Comparison of ENCODE assay signal across 7 cellular contexts in the genomic region with DNA sequence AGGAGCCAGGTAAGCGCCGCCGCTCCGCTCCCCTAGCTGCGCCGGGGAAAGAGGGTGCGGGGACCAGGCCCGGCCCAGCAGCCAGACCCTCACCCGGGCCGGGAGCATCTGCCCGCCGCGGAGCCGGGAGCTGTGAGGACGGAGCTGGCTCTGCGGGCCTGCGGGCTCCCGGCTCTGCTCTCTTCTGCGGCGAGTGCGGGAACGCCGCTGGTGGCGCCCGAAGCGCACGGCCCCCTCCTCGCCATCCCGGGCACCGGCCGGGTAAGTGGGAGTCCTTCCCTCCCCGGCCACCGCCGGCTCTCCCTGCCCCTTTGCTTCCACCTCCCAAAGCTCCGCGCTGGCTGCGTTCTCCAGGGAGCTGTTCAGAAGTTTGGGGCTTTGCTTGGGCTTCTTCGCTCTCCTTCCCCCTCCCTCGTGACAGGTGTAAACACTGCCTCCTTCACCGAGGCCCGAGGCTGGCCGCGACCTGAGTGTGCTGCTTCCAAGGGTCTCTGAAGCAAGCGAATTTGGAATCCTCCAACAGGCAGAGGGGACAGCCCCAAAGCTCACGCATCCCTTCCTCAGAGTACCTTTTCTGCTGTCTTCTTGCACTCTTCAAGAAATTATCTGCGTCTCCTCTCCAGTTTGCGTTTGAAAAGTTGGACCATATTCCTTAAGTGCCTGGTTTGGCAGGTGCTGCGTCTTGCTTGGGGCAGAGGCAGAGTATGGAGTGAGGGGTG. TPM values are rescaled to one million over a fixed set of nuclear protein-coding genes. Genes with fewer than 3 reads are reported as not detected.
DNase-seq lines count a peak whose midpoint lies in the region; ATAC-seq and TF ChIP-seq lines count a peak whose summit lies in the region.

No MANE protein-coding gene starts in this region.

- 0 to 1% (median 1%) methylated on average over 46 to 48 of the region's 48 CpGs for WGBS in adipose tissue, 3 donors

- peak; percentile 20 for DNase-seq in iPS DF 19.7 (ENCODE audit: low read depth, low spot score)

- H3K79me2 ChIP-seq in OCI-LY1 (ENCODE audit: insufficient read depth, low read length), result peaks cover 51% of the 10 kb centered on the region

- peak overlapping the region; percentile 90 for H3K27ac ChIP-seq in OCI-LY1 (ENCODE audit: low read depth, low read length, poor library complexity, severe bottlenecking)
- peak overlapping the region; percentile 90 for H3K27ac ChIP-seq in adipose tissue (ENCODE audit: low read depth, low read length)

- no peaks in the 10 kb centered on the region for H3K9me2 ChIP-seq in OCI-LY1 (ENCODE audit: low read depth, low read length)

- H2AFZ ChIP-seq in OCI-LY1 (ENCODE audit: low read length), result no peak overlapping the region

- H3K36me3 ChIP-seq in OCI-LY1 (ENCODE audit: insufficient read depth, low read length) (peaks cover 11% of the 10 kb centered on the region), skeletal muscle satellite cell (ENCODE audit: insufficient read depth, low read length) (no peaks in the 10 kb centered on the region)

- H3K27me3 ChIP-seq in OCI-LY1 (ENCODE audit: insufficient read depth, low read length), result no peaks in the 10 kb centered on the region
- peaks cover 14% of the 10 kb centered on the region for H3K27me3 ChIP-seq in skeletal muscle satellite cell (ENCODE audit: control insufficient read depth, insufficient read depth, low read length)

- H3K4me3 ChIP-seq in OCI-LY1 (ENCODE audit: low read depth, low read length, poor library complexity, severe bottlenecking) (peak overlapping the region; percentile 94), skeletal muscle satellite cell (ENCODE audit: low read length) (peak overlapping the region; percentile 73)

- TF ChIP-seq CTCF in OCI-LY1 (IDR thresholded peaks at IDR 0.05; ENCODE audit: low read length), result peak; percentile 7; the same call in 1 of the 2 replicates

- no peaks in the 10 kb centered on the region for H3F3A ChIP-seq in OCI-LY1 (ENCODE audit: insufficient read depth, low read length)

- ATAC-seq in GM18861 (IDR thresholded peaks at IDR 0.05; ENCODE audit: unreplicated experiment) (peak; percentile 17), HG02678 (IDR thresholded peaks at IDR 0.05; ENCODE audit: unreplicated experiment) (peak; percentile 4), HG03097 (IDR thresholded peaks at IDR 0.05; ENCODE audit: low FRiP score, unreplicated experiment) (no peak)

- H3K4me2 ChIP-seq in OCI-LY1 (ENCODE audit: low read length) (peak overlapping the region; percentile 97), skeletal muscle satellite cell (ENCODE audit: low read length) (peak overlapping the region; percentile 98)

- H3K4me1 ChIP-seq in OCI-LY1 (ENCODE audit: insufficient read depth, low read length, severe bottlenecking), result peaks cover 33% of the 10 kb centered on the region
- peaks cover 8% of the 10 kb centered on the region for H3K4me1 ChIP-seq in skeletal muscle satellite cell (ENCODE audit: control insufficient read depth, insufficient read depth, low read length)

- no peaks in the 10 kb centered on the region for H4K20me1 ChIP-seq in OCI-LY1 (ENCODE audit: insufficient read depth, low read length)

- H3K9me3 ChIP-seq in OCI-LY1 (ENCODE audit: low read length), result no peaks in the 10 kb centered on the region
- no peaks in the 10 kb centered on the region for H3K9me3 ChIP-seq in skeletal muscle satellite cell (replicated peaks; ENCODE audit: low read length)

- H3K9ac ChIP-seq in OCI-LY1 (ENCODE audit: low read length) (peak overlapping the region; percentile 94), skeletal muscle satellite cell (ENCODE audit: low read depth, low read length) (peak overlapping the region; percentile 89)

RNA-seq across cellular contexts. Expression of a gene that starts 0.6 kb away (rescaled TPM):
- polyA plus RNA-seq in adipose tissue, result 10 to 100 TPM; 15.6 to 18.8 (median 15.9) TPM
- total RNA-seq in skeletal muscle satellite cell (2012; rRNA removed), result 12.2 and 15.0 TPM in 2 replicates
